ENCODE assay signal across 18 cellular contexts in the genomic region with DNA sequence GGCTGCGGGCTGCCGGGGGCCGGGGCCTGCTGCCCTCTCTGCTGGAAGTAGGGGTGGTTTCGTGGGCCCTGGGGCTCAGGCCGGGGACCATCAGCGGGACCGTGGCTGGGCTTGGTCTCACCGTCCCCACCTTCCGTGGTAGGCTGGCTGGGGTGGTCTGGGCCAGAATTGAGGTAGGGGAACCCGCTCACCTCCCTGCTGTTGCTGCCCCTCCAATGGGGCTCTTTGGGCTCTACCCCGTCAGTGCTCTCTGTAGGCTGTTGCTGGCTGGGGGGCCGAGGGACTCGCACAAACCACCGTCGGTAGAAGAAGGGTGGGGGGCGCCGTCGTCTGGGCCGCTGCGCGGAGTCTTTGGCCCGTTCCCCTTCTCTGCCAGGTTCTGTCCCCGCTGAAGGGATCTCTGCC.
"Had no signal": no experiment of that assay in that cellular context is flagged by ENCODE, and none has a peak within 500 bp of the region (broad histone marks: within the 10 kb centered on the region; RNA-seq: fewer than 3 reads in every experiment).

No MANE protein-coding gene starts in this region.

- H3K27ac ChIP-seq: thyroid gland, VCaP had no signal

- H3K4me3 ChIP-seq: thyroid gland had no signal

- ATAC-seq: activated T-helper 17 cell treated with anti-CD3 and anti-CD28 coated beads, Interleukin-2, amount 50 U/mL, for 72 hours; left lobe of liver; T-cell had no signal

- H3K9me3 ChIP-seq: thyroid gland had no signal

- H3K27me3 ChIP-seq: thyroid gland had no signal

- DNase-seq: activated CD4-positive, alpha-beta T cell treated with anti-CD3 and anti-CD28 coated beads for 1 hour; activated CD4-positive, alpha-beta T cell treated with anti-CD3 and anti-CD28 coated beads, Interleukin-2, amount 50 U/mL, for 1 hour; activated CD8-positive, alpha-beta memory T cell treated with anti-CD3 and anti-CD28 coated beads, Interleukin-2, amount 50 U/mL, for 4 hours; activated naive CD4-positive, alpha-beta T cell treated with Interleukin-2 at 50 U/mL for 16 hours; activated naive CD8-positive, alpha-beta T cell treated with anti-CD3 and anti-CD28 coated beads for 36 hours; activated T-cell treated with anti-CD3 and anti-CD28 coated beads, Interleukin-2, amount 50 U/mL, for 24 hours; amniotic stem cell; cerebellar nuclear complex; cortex of kidney; foreskin fibroblast; occipital lobe; stimulated activated CD4-positive, alpha-beta T cell treated with anti-CD3 and anti-CD28 coated beads, Interleukin-4, amount 100 ng/mL, for 24 hours; stimulated activated naive CD4-positive, alpha-beta T cell treated with Interleukin-2 at 50 U/mL for 16 hours; T-cell; thyroid gland had no signal

- H3K36me3 ChIP-seq: thyroid gland had no signal
